In the genomic region with DNA sequence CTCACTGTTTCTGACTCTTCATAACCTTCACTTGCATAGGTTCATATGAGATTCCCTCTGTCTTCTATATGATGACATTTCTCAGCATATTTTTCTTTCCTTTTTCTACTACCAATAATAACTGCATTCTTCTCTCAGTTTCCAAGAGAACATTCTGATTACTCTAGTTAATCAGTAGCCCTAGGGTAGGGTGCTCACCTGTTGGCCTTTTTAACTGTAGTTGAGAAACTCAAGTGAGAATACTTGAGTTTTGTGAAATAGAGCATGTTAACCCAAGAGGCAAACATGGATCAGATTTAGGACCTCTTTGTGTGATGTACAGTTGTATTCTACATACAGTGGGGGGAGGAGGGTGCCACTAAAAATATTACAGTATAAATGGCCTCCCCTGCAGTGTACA, we compare ENCODE assay signal across 23 cellular contexts.
DNase-seq lines count a peak whose midpoint lies in the region; ATAC-seq and TF ChIP-seq lines count a peak whose summit lies in the region.
"Had no signal": no experiment of that assay in that cellular context is flagged by ENCODE, and none has a peak within 500 bp of the region (broad histone marks: within the 10 kb centered on the region; RNA-seq: fewer than 3 reads in every experiment).

No MANE protein-coding gene starts in this region.

- TF ChIP-seq RAD21 in HCT116 (IDR thresholded peaks at IDR 0.05; ENCODE audit: low read depth) = no peak

- peaks cover 3% of the 10 kb centered on the region for H3K9me3 Mint-ChIP-seq in progenitor cell of endocrine pancreas (ENCODE audit: low read depth)
- no peaks in the 10 kb centered on the region for H3K9me3 Mint-ChIP-seq in activated CD4-positive, alpha-beta memory T cell treated with anti-CD3 and anti-CD28 coated beads, Interleukin-2, amount 10 ng/mL, durations not matched to agents 7 days and 5 days

- no peak for ATAC-seq in HCT116
- ATAC-seq in GM21717 (IDR thresholded peaks at IDR 0.05; ENCODE audit: unreplicated experiment) = no peak
- ATAC-seq in HG02938 (IDR thresholded peaks at IDR 0.05; ENCODE audit: unreplicated experiment) = no peak
- ATAC-seq: HepG2, K562, PC-3, Right ventricle myocardium inferior had no signal

- no peaks in the 10 kb centered on the region for H4K20me1 ChIP-seq in HCT116 (ENCODE audit: insufficient read depth)

- no TSS peak for BruUV-seq in A673 (replicated peaks; lab: Mats Ljungman, UMichigan)
- BruUV-seq in HCT116 (replicated peaks; lab: Mats Ljungman, UMichigan) = no TSS peak

- POLR2A ChIA-PET in A673 (lab: Charles Lee; ENCODE audit: low non-redundant PET) (no interaction called here), HCT116 (lab: Charles Lee) (no interaction called here)
- POLR2A ChIA-PET in activated CD4-positive, alpha-beta memory T cell treated with anti-CD3 and anti-CD28 coated beads, Interleukin-2, amount 10 ng/mL, durations not matched to agents 7 days and 5 days (lab: Charles Lee) = no interaction called here

- no peaks in the 10 kb centered on the region for H3K9me2 ChIP-seq in HCT116 (ENCODE audit: insufficient read depth)

- no peak for DNase-seq in A673 (ENCODE audit: low spot score)
- no peak for DNase-seq in HCT116 (ENCODE audit: low read depth, low spot score)
- DNase-seq in epithelial cell of prostate (ENCODE audit: low read depth, low spot score) = no peak
- no peak for DNase-seq in progenitor cell of endocrine pancreas (ENCODE audit: low spot score, unreplicated experiment)
- no peak for DNase-seq in NCI-H1092 treated with DMSO at 0.1 percent for 48 hours (lab: John Stamatoyannopoulos, UW)
- DNase-seq in activated CD4-positive, alpha-beta memory T cell treated with anti-CD3 and anti-CD28 coated beads, Interleukin-2, amount 10 ng/mL, durations not matched to agents 7 days and 5 days = no peak
- DNase-seq: ACHN; DND-41; Kasumi-1; MV-4-11; NCI-H2029; NCI-H446; NCI-H524 treated with DMSO at 0.1 percent for 48 hours; NCI-H82; NK-92 treated with Interleukin-12 subunit alpha and Interleukin-12 subunit beta, amount 100 ng/mL, for 24 hours; PC-3 had no signal

- H3K27me3 ChIP-seq in A673 (replicated peaks; ENCODE audit: insufficient read depth, low read depth, low read length, poor library complexity) (no peaks in the 10 kb centered on the region), HCT116 (ENCODE audit: insufficient read depth, low read length) (no peaks in the 10 kb centered on the region)
- H3K27me3 ChIP-seq: SJSA1 had no signal

- no peak overlapping the region for H3K4me3 ChIP-seq in A673 (ENCODE audit: low read depth, low read length, poor library complexity, severe bottlenecking)
- H3K4me3 ChIP-seq in HCT116 (replicated peaks in 1 of 2; ENCODE audit: low read depth in 1 of 2, low read length in 2 of 2) = 0 out of 4 replicates have a peak overlapping the region, but pooled peaks of 1 of the 2 experiments have one; percentile 11
- H3K4me3 ChIP-seq: K562, SJSA1 had no signal

- H3K9ac ChIP-seq in HCT116 (ENCODE audit: low read length) = no peak overlapping the region

- peak overlapping the region; percentile 48 for H3K4me2 ChIP-seq in HCT116 (ENCODE audit: low read length)

- no peak for TF ChIP-seq CTCF in A673 (conservative IDR thresholded peaks at IDR 0.05; ENCODE audit: low read depth, low read length)
- TF ChIP-seq CTCF in HCT116 (IDR thresholded peaks at IDR 0.05 in 2 of 3, conservative IDR thresholded peaks at IDR 0.05 in 1 of 3; ENCODE audit: borderline replicate concordance in 1 of 3, insufficient read depth in 1 of 3, low read depth in 2 of 3, low read length in 2 of 3) = no peak
- no peak for TF ChIP-seq CTCF in progenitor cell of endocrine pancreas (IDR thresholded peaks at IDR 0.05; ENCODE audit: unreplicated experiment)

- no peak overlapping the region for H2AFZ ChIP-seq in HCT116 (ENCODE audit: low read depth, low read length, poor library complexity, severe bottlenecking)

- H3K27ac ChIP-seq in A673 (ENCODE audit: low read depth, low read length, poor library complexity, severe bottlenecking) (peak overlapping the region; percentile 68), HCT116 (ENCODE audit: low read depth, low read length) (peak overlapping the region; percentile 72), epithelial cell of prostate (peak overlapping the region; percentile 64)
- H3K27ac ChIP-seq: 22Rv1 had no signal

- RAD21 ChIA-PET in HCT116 (lab: Charles Lee; ENCODE audit: low non-redundant PET in 1 of 2, low total read pairs in 2 of 2, uncharacterized antibody in 2 of 2, unreplicated experiment in 2 of 2) = no interaction called here

- CTCF ChIA-PET in A673 (lab: Charles Lee) (no interaction called here), HCT116 (lab: Charles Lee) (no interaction called here)
- CTCF ChIA-PET in activated CD4-positive, alpha-beta memory T cell treated with anti-CD3 and anti-CD28 coated beads, Interleukin-2, amount 10 ng/mL, durations not matched to agents 7 days and 5 days (lab: Charles Lee) = no interaction called here

- H3K27me3 Mint-ChIP-seq in progenitor cell of endocrine pancreas = no peaks in the 10 kb centered on the region
- no peaks in the 10 kb centered on the region for H3K27me3 Mint-ChIP-seq in activated CD4-positive, alpha-beta memory T cell treated with anti-CD3 and anti-CD28 coated beads, Interleukin-2, amount 10 ng/mL, durations not matched to agents 7 days and 5 days

- no peak overlapping the region for H3K4me3 Mint-ChIP-seq in progenitor cell of endocrine pancreas (ENCODE audit: low read depth)
- no peak overlapping the region for H3K4me3 Mint-ChIP-seq in activated CD4-positive, alpha-beta memory T cell treated with anti-CD3 and anti-CD28 coated beads, Interleukin-2, amount 10 ng/mL, durations not matched to agents 7 days and 5 days

- intact Hi-C loops in A673 (cut with micrococcal nuclease; ENCODE audit: unreplicated experiment) (loop anchor here (5.0 kb wide), 1 partner anchor 250 kb away; no protein-coding TSS in a partner anchor), HCT116 (cut with micrococcal nuclease) (no loop called here)

- no peak for TF ChIP-seq POLR2A in HCT116 (IDR thresholded peaks at IDR 0.05; ENCODE audit: borderline replicate concordance, extremely low read depth, insufficient read depth, insufficient read length)

- H3K27ac Mint-ChIP-seq in progenitor cell of endocrine pancreas = peak overlapping the region; percentile 18
- no peak overlapping the region for H3K27ac Mint-ChIP-seq in activated CD4-positive, alpha-beta memory T cell treated with anti-CD3 and anti-CD28 coated beads, Interleukin-2, amount 10 ng/mL, durations not matched to agents 7 days and 5 days

- peaks cover 21% of the 10 kb centered on the region for H3K4me1 ChIP-seq in A673 (ENCODE audit: insufficient read depth, low read length, poor library complexity, severe bottlenecking)
- H3K4me1 ChIP-seq in HCT116 (ENCODE audit: control insufficient read depth in 1 of 2, insufficient read depth in 2 of 2, low read length in 2 of 2) = peaks cover 7 to 26% of the 10 kb centered on the region in 2 experiments; a peak in 3 of 4 replicates
- H3K4me1 ChIP-seq: SJSA1 had no signal

- H3K36me3 ChIP-seq in A673 (ENCODE audit: insufficient read depth, low read length, poor library complexity, severe bottlenecking) (no peaks in the 10 kb centered on the region), HCT116 (ENCODE audit: control insufficient read depth in 1 of 2, insufficient read depth in 2 of 2, low read length in 2 of 2) (no peaks in the 10 kb centered on the region)
- H3K36me3 ChIP-seq: SJSA1 had no signal

- H3K79me2 ChIP-seq in HCT116 (ENCODE audit: insufficient read depth, low read length) = no peaks in the 10 kb centered on the region

- H3K36me3 Mint-ChIP-seq in progenitor cell of endocrine pancreas (ENCODE audit: insufficient read depth) = peaks cover 2% of the 10 kb centered on the region
- no peaks in the 10 kb centered on the region for H3K36me3 Mint-ChIP-seq in activated CD4-positive, alpha-beta memory T cell treated with anti-CD3 and anti-CD28 coated beads, Interleukin-2, amount 10 ng/mL, durations not matched to agents 7 days and 5 days (ENCODE audit: low read depth)

- peaks cover 30% of the 10 kb centered on the region for H3K4me1 Mint-ChIP-seq in progenitor cell of endocrine pancreas (ENCODE audit: low read depth)
- no peaks in the 10 kb centered on the region for H3K4me1 Mint-ChIP-seq in activated CD4-positive, alpha-beta memory T cell treated with anti-CD3 and anti-CD28 coated beads, Interleukin-2, amount 10 ng/mL, durations not matched to agents 7 days and 5 days

- H3K9me3 ChIP-seq in A673 (ENCODE audit: low read depth, low read length, poor library complexity, severe bottlenecking) = no peaks in the 10 kb centered on the region
- peaks cover 0 to 3% of the 10 kb centered on the region in 2 experiments; a peak in 1 of 4 replicates for H3K9me3 ChIP-seq in HCT116 (ENCODE audit: control insufficient read depth in 1 of 2, insufficient read depth in 1 of 2, low read depth in 1 of 2, low read length in 2 of 2)

TF ChIP-seq in HCT116, 20 proteins besides CTCF, POLR2A, EP300 and RAD21:
- no peak for TF ChIP-seq EZH2 (IDR thresholded peaks at IDR 0.05)
- no peak for TF ChIP-seq JUND (IDR thresholded peaks at IDR 0.05)
- no peak for TF ChIP-seq SRF (IDR thresholded peaks at IDR 0.05; ENCODE audit: low read depth)
- TF ChIP-seq, protein P1, sequence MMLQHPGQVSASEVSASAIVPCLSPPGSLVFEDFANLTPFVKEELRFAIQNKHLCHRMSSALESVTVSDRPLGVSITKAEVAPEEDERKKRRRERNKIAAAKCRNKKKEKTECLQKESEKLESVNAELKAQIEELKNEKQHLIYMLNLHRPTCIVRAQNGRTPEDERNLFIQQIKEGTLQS (IDR thresholded peaks at IDR 0.05) = no peak
- no peak for TF ChIP-seq SIN3A (IDR thresholded peaks at IDR 0.05; ENCODE audit: low read depth)
- TF ChIP-seq CEBPB (IDR thresholded peaks at IDR 0.05; ENCODE audit: low read depth) = no peak
- TF ChIP-seq EGR1 (IDR thresholded peaks at IDR 0.05; ENCODE audit: low read depth) = no peak
- TF ChIP-seq, protein P2, sequence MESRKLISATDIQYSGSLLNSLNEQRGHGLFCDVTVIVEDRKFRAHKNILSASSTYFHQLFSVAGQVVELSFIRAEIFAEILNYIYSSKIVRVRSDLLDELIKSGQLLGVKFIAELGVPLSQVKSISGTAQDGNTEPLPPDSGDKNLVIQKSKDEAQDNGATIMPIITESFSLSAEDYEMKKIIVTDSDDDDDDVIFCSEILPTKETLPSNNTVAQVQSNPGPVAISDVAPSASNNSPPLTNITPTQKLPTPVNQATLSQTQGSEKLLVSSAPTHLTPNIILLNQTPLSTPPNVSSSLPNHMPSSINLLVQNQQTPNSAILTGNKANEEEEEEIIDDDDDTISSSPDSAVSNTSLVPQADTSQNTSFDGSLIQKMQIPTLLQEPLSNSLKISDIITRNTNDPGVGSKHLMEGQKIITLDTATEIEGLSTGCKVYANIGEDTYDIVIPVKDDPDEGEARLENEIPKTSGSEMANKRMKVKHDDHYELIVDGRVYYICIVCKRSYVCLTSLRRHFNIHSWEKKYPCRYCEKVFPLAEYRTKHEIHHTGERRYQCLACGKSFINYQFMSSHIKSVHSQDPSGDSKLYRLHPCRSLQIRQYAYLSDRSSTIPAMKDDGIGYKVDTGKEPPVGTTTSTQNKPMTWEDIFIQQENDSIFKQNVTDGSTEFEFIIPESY (IDR thresholded peaks at IDR 0.05; ENCODE audit: extremely low read depth, insufficient replicate concordance, low read length) = no peak
TF ChIP-seq in HCT116: peak in this region for 0.
